Comparison of ENCODE assay signal across 15 cellular contexts in the genomic region with DNA sequence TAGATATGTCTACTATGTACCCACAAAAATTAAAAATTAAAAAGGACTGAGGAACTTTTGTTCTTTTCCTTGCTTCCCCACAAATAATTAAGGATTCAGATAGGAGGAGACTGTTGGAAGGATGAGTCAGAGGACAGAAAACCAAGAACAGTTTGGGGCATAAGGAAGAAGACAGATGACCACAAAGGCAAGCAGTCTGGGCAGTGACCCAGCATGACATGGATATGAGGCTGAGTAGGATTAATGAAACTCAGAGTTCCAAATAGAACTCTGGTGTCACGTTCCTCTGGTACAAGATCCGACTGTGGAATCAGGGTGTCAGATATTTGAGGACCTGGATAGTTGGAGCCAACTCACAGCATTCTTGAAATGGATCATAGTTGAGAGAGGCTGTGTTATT.
A peak's percentile ranks its signal among the peaks of the same experiment; 100 is the strongest.
DNase-seq lines count a peak whose midpoint lies in the region; ATAC-seq, FAIRE-seq and TF ChIP-seq lines count a peak whose summit lies in the region.
"Had no signal": no experiment of that assay in that cellular context is flagged by ENCODE, and none has a peak within 500 bp of the region (broad histone marks: within the 10 kb centered on the region; RNA-seq: fewer than 3 reads in every experiment).

No MANE protein-coding gene starts in this region.

- ATAC-seq in HG03280 (IDR thresholded peaks at IDR 0.05; ENCODE audit: unreplicated experiment) (no peak), GM21526 (IDR thresholded peaks at IDR 0.05; ENCODE audit: low FRiP score, unreplicated experiment) (no peak)

- TF ChIP-seq CTCF in astrocyte (IDR thresholded peaks at IDR 0.05; ENCODE audit: insufficient read depth, low read depth, low read length): no peak
- no peak for TF ChIP-seq CTCF in left ventricle myocardium inferior (IDR thresholded peaks at IDR 0.05; ENCODE audit: borderline replicate concordance)

- H3K36me3 Mint-ChIP-seq in astrocyte (ENCODE audit: low read depth, unreplicated experiment): no peaks in the 10 kb centered on the region

- no peak overlapping the region for H3K4me3 Mint-ChIP-seq in astrocyte (ENCODE audit: unreplicated experiment)

- no peak overlapping the region for H3K4me2 ChIP-seq in astrocyte (ENCODE audit: low read length)
- H3K4me2 ChIP-seq: KMS-11 had no signal

- intact Hi-C loops in left ventricle myocardium inferior (cut with micrococcal nuclease): no loop called here
- intact Hi-C loops in posterior cingulate gyrus (cut with DNase I): loop anchor here (1.0 kb wide), 1 partner anchor 19 kb away; no protein-coding TSS in a partner anchor

- H3K9me3 Mint-ChIP-seq in astrocyte (ENCODE audit: unreplicated experiment): peaks cover 11% of the 10 kb centered on the region

- H2AFZ ChIP-seq in astrocyte (ENCODE audit: low read depth, low read length): no peak overlapping the region

- H3K27me3 Mint-ChIP-seq in astrocyte (ENCODE audit: low read depth, unreplicated experiment): no peaks in the 10 kb centered on the region
- H3K27me3 Mint-ChIP-seq: progenitor cell of endocrine pancreas had no signal

- no peak overlapping the region for H3K4me3 ChIP-seq in astrocyte (ENCODE audit: insufficient read depth, low read depth, low read length)
- H3K4me3 ChIP-seq in left ventricle myocardium inferior: no peak overlapping the region

- H3K4me1 ChIP-seq in astrocyte (ENCODE audit: insufficient read depth, low read length): no peaks in the 10 kb centered on the region
- peaks cover 18% of the 10 kb centered on the region for H3K4me1 ChIP-seq in left ventricle myocardium inferior

- no peak overlapping the region for H3K27ac ChIP-seq in astrocyte (ENCODE audit: low read depth, low read length)
- no peak overlapping the region for H3K27ac ChIP-seq in left ventricle myocardium inferior (replicated peaks)
- H3K27ac ChIP-seq: KMS-11 had no signal

- FAIRE-seq in astrocyte (lab: Jason Lieb, UNC): peak; percentile 93
- FAIRE-seq: kidney had no signal

- H3K27me3 ChIP-seq in astrocyte (ENCODE audit: insufficient read depth, low read length): no peaks in the 10 kb centered on the region
- H3K27me3 ChIP-seq in left ventricle myocardium inferior (ENCODE audit: low read depth): no peaks in the 10 kb centered on the region

- no peaks in the 10 kb centered on the region for H3K9me3 ChIP-seq in astrocyte (ENCODE audit: insufficient read depth, low read depth, low read length)
- H3K9me3 ChIP-seq in left ventricle myocardium inferior (replicated peaks): peaks cover 31% of the 10 kb centered on the region

- H3K36me3 ChIP-seq in astrocyte (ENCODE audit: insufficient read depth, low read length) (no peaks in the 10 kb centered on the region), left ventricle myocardium inferior (no peaks in the 10 kb centered on the region)

- peak overlapping the region; percentile 49 for H3K27ac Mint-ChIP-seq in astrocyte (ENCODE audit: unreplicated experiment)
- H3K27ac Mint-ChIP-seq: progenitor cell of endocrine pancreas had no signal

- DNase-seq in HCEC 1CT (peak; percentile 90), astrocyte (ENCODE audit: low read depth) (peak; percentile 92), left ventricle myocardium inferior (peak; percentile 20), stromal cell of bone marrow (ENCODE audit: low read depth) (peak; percentile 94), NCI-H146 (lab: John Stamatoyannopoulos, UW) (no peak), posterior cingulate gyrus (no peak)
- DNase-seq: activated CD4-positive, alpha-beta T cell treated with anti-CD3 and anti-CD28 coated beads for 4 hours; activated naive CD4-positive, alpha-beta T cell; DMS79; effector CD8-positive, alpha-beta T cell; kidney had no signal

- H3K4me1 Mint-ChIP-seq in astrocyte (ENCODE audit: low read depth, unreplicated experiment): peaks cover 33% of the 10 kb centered on the region

- H3K9ac ChIP-seq in astrocyte (ENCODE audit: low read length): no peak overlapping the region
- H3K9ac ChIP-seq: KMS-11 had no signal

- no peaks in the 10 kb centered on the region for H3K79me2 ChIP-seq in astrocyte (ENCODE audit: insufficient read depth, low read length)

- no peaks in the 10 kb centered on the region for H4K20me1 ChIP-seq in astrocyte (ENCODE audit: insufficient read depth, low read length)

Comparison
In these comparisons a context has a peak if more than half of its experiments do, and no peak if none do; other contexts are left out.
1. DNase-seq: peak in HCEC 1CT (single experiment), astrocyte (single experiment), left ventricle myocardium inferior (single experiment) and stromal cell of bone marrow (single experiment); none in NCI-H146 (single experiment) and posterior cingulate gyrus (0 of 10).